Comparison of ENCODE assay signal across 27 cellular contexts in the genomic region with DNA sequence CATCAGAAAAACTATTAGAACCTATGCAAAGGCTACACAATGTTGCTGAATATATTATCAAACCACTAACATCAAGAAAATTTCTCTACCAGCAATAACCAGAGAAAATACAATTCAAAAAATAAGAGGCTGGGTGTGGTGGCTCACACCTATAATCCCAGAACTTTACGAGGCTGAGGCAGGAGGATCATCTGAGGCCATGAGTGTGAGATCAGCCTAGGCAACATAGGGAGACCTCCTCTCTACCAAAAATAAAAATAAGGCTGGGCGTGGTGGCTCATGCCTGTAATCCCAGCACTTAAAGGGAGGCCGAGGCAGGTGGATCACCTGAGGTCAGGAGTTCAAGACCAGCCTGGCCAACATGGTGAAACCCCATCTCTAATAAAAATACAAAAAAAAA.
"Had no signal": no experiment of that assay in that cellular context is flagged by ENCODE, and none has a peak within 500 bp of the region (broad histone marks: within the 10 kb centered on the region; RNA-seq: fewer than 3 reads in every experiment).

No MANE protein-coding gene starts in this region.

- H3K4me3 ChIP-seq: stomach, suprapubic skin, testis, thoracic aorta, thyroid gland, tibial artery, tibial nerve, transverse colon, upper lobe of left lung, uterus, vagina had no signal

- H3K27me3 ChIP-seq: stomach, suprapubic skin, testis, thyroid gland, tibial artery, tibial nerve, transverse colon, upper lobe of left lung, uterus, vagina had no signal

- H3K4me3 Mint-ChIP-seq: stimulated activated effector memory CD8-positive, alpha-beta T cell treated with anti-CD3 and anti-CD28 coated beads, Interleukin-12 subunit alpha, Interleukin-12 subunit beta, amount 100 ng/mL, for 72 hours; stimulated activated memory B cell treated with anti-CD40 and anti-IgM and Interleukin-4, amounts not matched to agents 10 μg/mL and 1 μg/mL and 100 μg/mL, for 72 hours; stimulated activated naive B cell treated with anti-CD40 and anti-IgM and Interleukin-4, amounts not matched to agents 10 μg/mL and 1 μg/mL and 100 μg/mL, for 72 hours; stimulated activated naive CD8-positive, alpha-beta T cell treated with anti-CD3 and anti-CD28 coated beads, Interleukin-15, amount 100 ng/mL, for 72 hours; stimulated activated naive CD8-positive, alpha-beta T cell treated with anti-CD3 and anti-CD28 coated beads, Interleukin-15, Interleukin-2, amounts not matched to agents 100 ng/mL and 50 ng/mL, for 24 hours; type B pancreatic cell had no signal

- H3K9me3 Mint-ChIP-seq: stimulated activated effector memory CD8-positive, alpha-beta T cell treated with anti-CD3 and anti-CD28 coated beads, Interleukin-12 subunit alpha, Interleukin-12 subunit beta, amount 100 ng/mL, for 72 hours; stimulated activated memory B cell treated with anti-CD40 and anti-IgM and Interleukin-4, amounts not matched to agents 10 μg/mL and 1 μg/mL and 100 μg/mL, for 72 hours; stimulated activated naive B cell treated with anti-CD40 and anti-IgM and Interleukin-4, amounts not matched to agents 10 μg/mL and 1 μg/mL and 100 μg/mL, for 72 hours; stimulated activated naive CD8-positive, alpha-beta T cell treated with anti-CD3 and anti-CD28 coated beads, Interleukin-15, amount 100 ng/mL, for 72 hours; stimulated activated naive CD8-positive, alpha-beta T cell treated with anti-CD3 and anti-CD28 coated beads, Interleukin-15, Interleukin-2, amounts not matched to agents 100 ng/mL and 50 ng/mL, for 24 hours; type B pancreatic cell had no signal

- H3K9me3 ChIP-seq: stomach, suprapubic skin, testis, thoracic aorta, thyroid gland, tibial artery, tibial nerve, transverse colon, upper lobe of left lung, uterus, vagina had no signal

- H3K36me3 Mint-ChIP-seq: stimulated activated effector memory CD8-positive, alpha-beta T cell treated with anti-CD3 and anti-CD28 coated beads, Interleukin-12 subunit alpha, Interleukin-12 subunit beta, amount 100 ng/mL, for 72 hours; stimulated activated memory B cell treated with anti-CD40 and anti-IgM and Interleukin-4, amounts not matched to agents 10 μg/mL and 1 μg/mL and 100 μg/mL, for 72 hours; stimulated activated naive B cell treated with anti-CD40 and anti-IgM and Interleukin-4, amounts not matched to agents 10 μg/mL and 1 μg/mL and 100 μg/mL, for 72 hours; type B pancreatic cell had no signal

- H3K4me1 ChIP-seq: stomach, suprapubic skin, testis, thyroid gland, tibial artery, tibial nerve, transverse colon, upper lobe of left lung, uterus, vagina had no signal

- DNase-seq: stimulated activated CD4-positive, alpha-beta T cell treated with anti-CD3 and anti-CD28 coated beads, Interleukin-2, amount 100 ng/mL, for 24 hours; stimulated activated CD4-positive, alpha-beta T cell treated with anti-CD3 and anti-CD28 coated beads, Interleukin-2, amount 100 ng/mL, for 48 hours; stimulated activated CD4-positive, alpha-beta T cell treated with anti-CD3 and anti-CD28 coated beads, Interleukin-4, amount 100 ng/mL, for 1 hour; stimulated activated CD4-positive, alpha-beta T cell treated with anti-CD3 and anti-CD28 coated beads, Interleukin-4, amount 100 ng/mL, for 4 hours; stimulated activated CD8-positive, alpha-beta memory T cell treated with anti-CD3 and anti-CD28 coated beads, Interleukin-4, amount 100 ng/mL, for 48 hours; stimulated activated naive B cell treated with anti-CD40 and anti-IgM and Interleukin-4, amounts not matched to agents 10 μg/mL and 1 μg/mL and 100 μg/mL, for 72 hours; stimulated activated naive CD4-positive, alpha-beta T cell; stimulated activated naive CD4-positive, alpha-beta T cell treated with Interleukin-2 at 50 U/mL for 16 hours; stimulated activated naive CD8-positive, alpha-beta T cell treated with anti-CD3 and anti-CD28 coated beads, Interleukin-15, amount 100 ng/mL, for 72 hours; stimulated activated naive CD8-positive, alpha-beta T cell treated with anti-CD3 and anti-CD28 coated beads, Interleukin-15, Interleukin-2, amounts not matched to agents 100 U/mL and 50 U/mL, for 24 hours; stomach; substantia nigra; testis; thyroid gland; tibial artery; transverse colon; trophoblast cell; upper lobe of left lung; uterus had no signal

- H3K27me3 Mint-ChIP-seq: stimulated activated naive B cell treated with anti-CD40 and anti-IgM and Interleukin-4, amounts not matched to agents 10 μg/mL and 1 μg/mL and 100 μg/mL, for 72 hours; stimulated activated naive CD8-positive, alpha-beta T cell treated with anti-CD3 and anti-CD28 coated beads, Interleukin-15, amount 100 ng/mL, for 72 hours; stimulated activated naive CD8-positive, alpha-beta T cell treated with anti-CD3 and anti-CD28 coated beads, Interleukin-15, Interleukin-2, amounts not matched to agents 100 ng/mL and 50 ng/mL, for 24 hours; type B pancreatic cell had no signal

- H3K4me1 Mint-ChIP-seq: stimulated activated effector memory CD8-positive, alpha-beta T cell treated with anti-CD3 and anti-CD28 coated beads, Interleukin-12 subunit alpha, Interleukin-12 subunit beta, amount 100 ng/mL, for 72 hours; stimulated activated memory B cell treated with anti-CD40 and anti-IgM and Interleukin-4, amounts not matched to agents 10 μg/mL and 1 μg/mL and 100 μg/mL, for 72 hours; stimulated activated naive B cell treated with anti-CD40 and anti-IgM and Interleukin-4, amounts not matched to agents 10 μg/mL and 1 μg/mL and 100 μg/mL, for 72 hours; stimulated activated naive CD8-positive, alpha-beta T cell treated with anti-CD3 and anti-CD28 coated beads, Interleukin-15, amount 100 ng/mL, for 72 hours had no signal

- ATAC-seq: stimulated activated effector memory CD8-positive, alpha-beta T cell treated with anti-CD3 and anti-CD28 coated beads, Interleukin-12 subunit alpha, Interleukin-12 subunit beta, amount 100 ng/mL, for 72 hours; stimulated activated memory B cell treated with anti-CD40 and anti-IgM and Interleukin-4, amounts not matched to agents 10 μg/mL and 1 μg/mL and 100 μg/mL, for 72 hours; stimulated activated naive B cell treated with anti-CD40 and anti-IgM and Interleukin-4, amounts not matched to agents 10 μg/mL and 1 μg/mL and 100 μg/mL, for 72 hours; stimulated activated naive CD8-positive, alpha-beta T cell treated with anti-CD3 and anti-CD28 coated beads, Interleukin-15, amount 100 ng/mL, for 72 hours; stimulated activated naive CD8-positive, alpha-beta T cell treated with anti-CD3 and anti-CD28 coated beads, Interleukin-15, Interleukin-2, amounts not matched to agents 100 U/mL and 50 U/mL, for 24 hours had no signal

- H3K27ac ChIP-seq: stomach, suprapubic skin, testis, thoracic aorta, thyroid gland, tibial artery, tibial nerve, transverse colon, upper lobe of left lung, uterus, vagina had no signal

- H3K36me3 ChIP-seq: stomach, suprapubic skin, thoracic aorta, thyroid gland, tibial artery, tibial nerve, transverse colon, upper lobe of left lung, uterus, vagina had no signal

- H3K27ac Mint-ChIP-seq: stimulated activated effector memory CD8-positive, alpha-beta T cell treated with anti-CD3 and anti-CD28 coated beads, Interleukin-12 subunit alpha, Interleukin-12 subunit beta, amount 100 ng/mL, for 72 hours; stimulated activated memory B cell treated with anti-CD40 and anti-IgM and Interleukin-4, amounts not matched to agents 10 μg/mL and 1 μg/mL and 100 μg/mL, for 72 hours; stimulated activated naive B cell treated with anti-CD40 and anti-IgM and Interleukin-4, amounts not matched to agents 10 μg/mL and 1 μg/mL and 100 μg/mL, for 72 hours; stimulated activated naive CD8-positive, alpha-beta T cell treated with anti-CD3 and anti-CD28 coated beads, Interleukin-15, amount 100 ng/mL, for 72 hours; stimulated activated naive CD8-positive, alpha-beta T cell treated with anti-CD3 and anti-CD28 coated beads, Interleukin-15, Interleukin-2, amounts not matched to agents 100 ng/mL and 50 ng/mL, for 24 hours; type B pancreatic cell had no signal
